In genomic region chr4:125420499-125420898, GRCh38 we compare ENCODE assay signal across 13 cellular contexts.
"Had no signal": no experiment of that assay in that cellular context is flagged by ENCODE, and none has a peak within 500 bp of the region (broad histone marks: within the 10 kb centered on the region; RNA-seq: fewer than 3 reads in every experiment).

No MANE protein-coding gene starts in this region.

- H3K9me3 ChIP-seq: colonic mucosa, esophagus muscularis mucosa, transverse colon had no signal

- H3K27ac ChIP-seq: colonic mucosa, esophagus muscularis mucosa, hepatocyte, transverse colon had no signal

- ATAC-seq: activated naive CD8-positive, alpha-beta T cell treated with anti-CD3 and anti-CD28 coated beads, Interleukin-2, amount 50 U/mL, for 24 hours; activated T-helper 17 cell treated with anti-CD3 and anti-CD28 coated beads, Interleukin-2, amount 50 U/mL, for 72 hours; left ventricle myocardium superior; natural killer cell treated with Interleukin-12 subunit alpha and Interleukin-12 subunit beta and Interleukin-15 and Interleukin-18, amount 100 ng/mL, for 72 hours; stimulated activated naive CD8-positive, alpha-beta T cell treated with anti-CD3 and anti-CD28 coated beads, Interleukin-15, Interleukin-2, amounts not matched to agents 100 U/mL and 50 U/mL, for 24 hours had no signal

- DNase-seq: activated CD4-positive, alpha-beta T cell treated with anti-CD3 and anti-CD28 coated beads for 1 hour; activated CD4-positive, alpha-beta T cell treated with anti-CD3 and anti-CD28 coated beads, Interleukin-2, amount 50 U/mL, for 48 hours; activated naive CD4-positive, alpha-beta T cell treated with Interleukin-2 at 50 U/mL for 16 hours; activated naive CD8-positive, alpha-beta T cell treated with anti-CD3 and anti-CD28 coated beads, Interleukin-2, amount 50 U/mL, for 24 hours; colonic mucosa; left ventricle myocardium superior; occipital lobe; stimulated activated naive CD8-positive, alpha-beta T cell treated with anti-CD3 and anti-CD28 coated beads, Interleukin-15, Interleukin-2, amounts not matched to agents 100 U/mL and 50 U/mL, for 24 hours; transverse colon had no signal

- H2AFZ ChIP-seq: hepatocyte had no signal

- H3K36me3 ChIP-seq: colonic mucosa, transverse colon had no signal

- H3K4me2 ChIP-seq: hepatocyte had no signal

- H3K4me1 ChIP-seq: colonic mucosa, transverse colon had no signal

- H3K4me3 ChIP-seq: colonic mucosa, esophagus muscularis mucosa, hepatocyte, transverse colon had no signal

- H3K27me3 ChIP-seq: colonic mucosa, esophagus muscularis mucosa, hepatocyte, transverse colon had no signal

- H3K79me2 ChIP-seq: hepatocyte had no signal
